In the genomic region with DNA sequence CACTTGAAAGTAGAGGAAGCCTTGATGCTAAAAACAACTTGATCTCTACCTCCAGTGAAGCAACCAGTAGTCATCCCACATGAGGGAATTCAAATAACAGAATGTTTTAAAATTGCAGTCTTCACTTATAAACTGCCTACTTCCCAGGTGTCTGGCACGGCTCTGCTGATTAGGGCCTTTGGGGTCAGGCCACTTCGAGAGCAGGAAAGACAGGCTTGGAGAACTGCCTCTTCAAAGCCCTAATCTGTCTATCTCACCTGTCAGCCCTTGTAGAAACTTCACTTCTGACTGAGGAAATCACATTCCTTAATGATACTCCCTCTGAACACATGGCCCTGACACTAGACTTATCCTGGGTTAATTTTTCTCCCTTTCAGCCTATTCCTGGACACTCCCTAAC, we compare ENCODE assay signal across 17 cellular contexts.
DNase-seq lines count a peak whose midpoint lies in the region; TF ChIP-seq lines count a peak whose summit lies in the region.
"Had no signal": no experiment of that assay in that cellular context is flagged by ENCODE, and none has a peak within 500 bp of the region (broad histone marks: within the 10 kb centered on the region; RNA-seq: fewer than 3 reads in every experiment).

No MANE protein-coding gene starts in this region.

- H3K4me3 ChIP-seq in WERI-Rb-1 (ENCODE audit: low read depth, low read length) (no peak overlapping the region), uterus (no peak overlapping the region)
- H3K4me3 ChIP-seq: BLaER1 treated with 17β-estradiol and CSF1 and Interleukin-3, amounts not matched to agents 10 nM and 100 nM; GM12878 had no signal

- no peak overlapping the region for H3K27ac ChIP-seq in WERI-Rb-1
- H3K27ac ChIP-seq in uterus = no peak overlapping the region
- H3K27ac ChIP-seq: BLaER1 treated with 17β-estradiol and CSF1 and Interleukin-3, amounts not matched to agents 10 nM and 100 nM had no signal

- TF ChIP-seq CTCF in mesothelial cell of epicardium (IDR thresholded peaks at IDR 0.05; ENCODE audit: unreplicated experiment) (no peak), WERI-Rb-1 (IDR thresholded peaks at IDR 0.05; ENCODE audit: low read depth, low read length) (no peak), uterus (IDR thresholded peaks at IDR 0.05) (no peak)

- DNase-seq in NCI-H226 (peak; percentile 3), amniotic epithelial cell (ENCODE audit: low read depth) (peak; percentile 7), mesothelial cell of epicardium (ENCODE audit: low spot score in 2 of 2, unreplicated experiment in 2 of 2) (no peak), posterior vena cava (ENCODE audit: low spot score) (no peak), WERI-Rb-1 (no peak), uterus (no peak), AG08395 (ENCODE audit: low spot score) (no peak)
- DNase-seq: 8988T; CD8-positive, alpha-beta T cell; DMS 273 treated with DMSO at 0.1 percent for 48 hours; DMS53; DND-41; EL; H9 had no signal

- H3K9me3 ChIP-seq in WERI-Rb-1 (ENCODE audit: severe bottlenecking) = no peaks in the 10 kb centered on the region
- H3K9me3 ChIP-seq in uterus = no peaks in the 10 kb centered on the region
- H3K9me3 ChIP-seq: BLaER1 treated with 17β-estradiol and CSF1 and Interleukin-3, amounts not matched to agents 10 nM and 100 nM had no signal

- H3K4me1 Mint-ChIP-seq in mesothelial cell of epicardium = peaks cover 19% of the 10 kb centered on the region
- H3K4me1 Mint-ChIP-seq: B cell had no signal

- no peaks in the 10 kb centered on the region for H3K36me3 Mint-ChIP-seq in mesothelial cell of epicardium
- H3K36me3 Mint-ChIP-seq: CD8-positive, alpha-beta T cell had no signal

- no peaks in the 10 kb centered on the region for H3K4me1 ChIP-seq in uterus
- H3K4me1 ChIP-seq: BLaER1 treated with 17β-estradiol and CSF1 and Interleukin-3, amounts not matched to agents 10 nM and 100 nM had no signal

- intact Hi-C loops in posterior vena cava (cut with DNase I) (no loop called here), uterus (cut with DNase I; ENCODE audit: low total_unique reads) (no loop called here)

- H3K9me3 Mint-ChIP-seq in mesothelial cell of epicardium = peaks cover 6% of the 10 kb centered on the region
- H3K9me3 Mint-ChIP-seq: CD8-positive, alpha-beta T cell; H9 had no signal

- H3K36me3 ChIP-seq in WERI-Rb-1 (no peaks in the 10 kb centered on the region), uterus (no peaks in the 10 kb centered on the region)
- H3K36me3 ChIP-seq: BLaER1 treated with 17β-estradiol and CSF1 and Interleukin-3, amounts not matched to agents 10 nM and 100 nM had no signal

- no peak overlapping the region for H3K4me3 Mint-ChIP-seq in mesothelial cell of epicardium
- H3K4me3 Mint-ChIP-seq: B cell; CD8-positive, alpha-beta T cell; H9 had no signal

- H3K27ac Mint-ChIP-seq in mesothelial cell of epicardium = peak overlapping the region; percentile 21
- H3K27ac Mint-ChIP-seq: B cell; CD8-positive, alpha-beta T cell; H9 had no signal

- no peak for TF ChIP-seq POLR2A in uterus (IDR thresholded peaks at IDR 0.05)

- H3K27me3 ChIP-seq in WERI-Rb-1 (ENCODE audit: insufficient read depth, low read depth, severe bottlenecking) (no peaks in the 10 kb centered on the region), uterus (no peaks in the 10 kb centered on the region)
- H3K27me3 ChIP-seq: BLaER1 treated with 17β-estradiol and CSF1 and Interleukin-3, amounts not matched to agents 10 nM and 100 nM had no signal

- H3K27me3 Mint-ChIP-seq in mesothelial cell of epicardium (ENCODE audit: low read depth) = no peaks in the 10 kb centered on the region
- H3K27me3 Mint-ChIP-seq: B cell had no signal

Comparison
In these comparisons a context has a peak if more than half of its experiments do, and no peak if none do; other contexts are left out.
1. DNase-seq: peak in NCI-H226 (single experiment) and amniotic epithelial cell (single experiment); none in mesothelial cell of epicardium (0 of 2), posterior vena cava (single experiment), WERI-Rb-1 (single experiment), uterus (0 of 2) and AG08395 (single experiment).